In the genomic region with DNA sequence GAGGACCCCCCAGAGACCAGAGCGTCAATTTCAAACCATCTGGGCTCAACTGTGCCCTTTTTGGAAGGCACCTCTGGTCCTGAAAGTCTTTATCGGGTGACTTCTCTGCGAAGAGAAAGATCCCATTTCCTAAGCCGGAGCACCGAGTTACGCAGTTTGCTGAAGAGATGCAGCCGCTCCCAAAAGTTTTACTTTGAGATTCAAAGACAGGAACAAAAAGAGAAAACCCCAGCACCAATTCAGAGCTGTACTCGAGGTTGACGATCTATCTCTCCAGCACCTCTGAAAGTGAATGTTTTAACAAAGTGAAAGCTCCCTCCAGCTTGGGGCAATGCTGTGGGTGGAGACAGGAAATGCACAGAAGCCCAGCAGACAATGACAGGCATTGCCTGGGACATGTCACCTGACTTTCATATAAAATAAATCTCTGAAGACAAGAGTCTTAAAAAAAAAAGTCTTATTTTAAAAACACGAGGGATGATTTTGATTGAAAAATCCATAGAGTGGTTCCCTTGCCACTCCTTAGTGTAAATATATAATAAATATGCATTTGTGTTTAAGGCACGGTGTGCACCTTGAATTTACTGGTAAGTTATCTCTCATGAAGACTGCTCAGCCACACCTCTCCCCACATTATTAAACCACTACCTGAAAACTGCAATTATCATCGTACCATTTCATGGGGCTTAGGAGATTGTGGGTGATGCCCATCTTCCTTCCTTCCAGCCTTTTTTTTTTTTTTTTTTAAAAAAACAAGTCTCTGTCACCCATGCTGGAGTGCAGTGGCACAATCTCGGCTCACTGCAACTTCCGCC, we compare ENCODE assay signal across 8 cellular contexts.
DNase-seq lines count a peak whose midpoint lies in the region; ATAC-seq, FAIRE-seq and TF ChIP-seq lines count a peak whose summit lies in the region.

No MANE protein-coding gene starts in this region.

- H4K8ac ChIP-seq in H1 (ENCODE audit: extremely low read depth, insufficient read depth, low read length) = no peak overlapping the region

- peak overlapping the region; percentile 3; the same call in 1 of the 2 replicates for H3K27ac ChIP-seq in KMS-11
- H3K27ac ChIP-seq in H1 (ENCODE audit: low read depth, low read length) = peak overlapping the region; percentile 49; the same call in 1 of the 2 replicates

- no peak overlapping the region for H4K5ac ChIP-seq in H1 (ENCODE audit: insufficient read length, low read depth, low read length)

- H3K4ac ChIP-seq in H1 (replicated peaks; ENCODE audit: insufficient read length, low read depth, low read length) = no peak overlapping the region

- H2BK5ac ChIP-seq in H1 (ENCODE audit: low read depth, low read length) = peak overlapping the region; percentile 60; the same call in 1 of the 2 replicates

- H2AFZ ChIP-seq in KMS-11 (ENCODE audit: low read depth) (no peak overlapping the region; the same call in 1 of the 2 replicates), H1 (ENCODE audit: low read length) (no peak overlapping the region)

- peaks cover 13% of the 10 kb centered on the region for H3K4me1 ChIP-seq in BE2C
- H3K4me1 ChIP-seq in KMS-11 (ENCODE audit: low read depth, poor library complexity, severe bottlenecking) = peaks cover 24% of the 10 kb centered on the region
- peaks cover 13 to 20% (median 18%) of the 10 kb centered on the region in 4 experiments for H3K4me1 ChIP-seq in H1 (replicated peaks in 1 of 4; ENCODE audit: control insufficient read depth in 3 of 4, insufficient read depth in 4 of 4, low read length in 3 of 4)
- peaks cover 74% of the 10 kb centered on the region for H3K4me1 ChIP-seq in mononuclear cell (ENCODE audit: insufficient read depth, low read length)

- no peak for TF ChIP-seq EP300 in H1 (IDR thresholded peaks at IDR 0.05; ENCODE audit: borderline replicate concordance in 1 of 2, low read depth in 2 of 2, low read length in 2 of 2)

- H2BK12ac ChIP-seq in H1 (ENCODE audit: low read depth, low read length) = 0 out of 2 replicates have a peak overlapping the region, but pooled peaks have one; percentile 28

- intact Hi-C loops in activated CD4-positive, alpha-beta memory T cell treated with anti-CD3 and anti-CD28 coated beads for 36 hours (cut with micrococcal nuclease) = loop anchor here (1.0 to 2.0 kb wide), 4 partner anchors 18 to 76 kb away; no protein-coding TSS in a partner anchor

- no peak overlapping the region for H2BK20ac ChIP-seq in H1 (ENCODE audit: low read length)

- H2BK15ac ChIP-seq in H1 (ENCODE audit: low read length) = no peak overlapping the region

- peak in 1 of 2 experiments; percentile 54; a peak in 1 of 3 replicates for TF ChIP-seq POLR2A in H1 (IDR thresholded peaks at IDR 0.05; ENCODE audit: control extremely low read depth in 1 of 2, low read depth in 2 of 2, low read length in 2 of 2)

- no peak overlapping the region for H3K14ac ChIP-seq in H1 (ENCODE audit: insufficient read length)

- H2BK120ac ChIP-seq in H1 (replicated peaks; ENCODE audit: low read depth, low read length) = peak overlapping the region; percentile 18

- H3K4me3 ChIP-seq in BE2C (ENCODE audit: low read depth, low read length) = peak overlapping the region; percentile 83
- H3K4me3 ChIP-seq in KMS-11 (IDR thresholded peaks at IDR 0.05; ENCODE audit: insufficient read depth, low read depth, low read length) = no peak overlapping the region
- peak overlapping the region in 2 of 4 experiments; percentile 3 to 42; a peak in 4 of 8 replicates for H3K4me3 ChIP-seq in H1 (ENCODE audit: extremely low read depth in 1 of 4, insufficient read depth in 2 of 4, low read depth in 3 of 4, low read length in 4 of 4)
- peak overlapping the region; percentile 54 for H3K4me3 ChIP-seq in mononuclear cell (ENCODE audit: low read length)

- no peaks in the 10 kb centered on the region for H3K79me1 ChIP-seq in H1 (ENCODE audit: low read depth, low read length)

- no peak for TF ChIP-seq CTCF in BE2C (IDR thresholded peaks at IDR 0.05; ENCODE audit: low read depth, low read length)
- no peak for TF ChIP-seq CTCF in KMS-11 (conservative IDR thresholded peaks at IDR 0.05; ENCODE audit: low read depth, low read length)
- TF ChIP-seq CTCF in H1 (IDR thresholded peaks at IDR 0.05; ENCODE audit: control extremely low read depth in 1 of 3, insufficient read depth in 1 of 3, low read depth in 1 of 3, low read length in 3 of 3) = no peak

- H3K18ac ChIP-seq in H1 (ENCODE audit: extremely low read depth, low read length) = peak overlapping the region; percentile 42; the same call in 1 of the 2 replicates

- CTCF ChIA-PET in activated CD4-positive, alpha-beta memory T cell treated with anti-CD3 and anti-CD28 coated beads for 36 hours (lab: Charles Lee) = interaction anchor here (0.6 to 2.1 kb wide), 5 partner anchors 14 to 78 kb away, joined by 3 to 8 read pairs (median 3); no protein-coding TSS in a partner anchor
- CTCF ChIA-PET in H1 (lab: Charles Lee; ENCODE audit: partially characterized antibody) = interaction anchor here (1.2 to 2.1 kb wide), 3 partner anchors 8 to 76 kb away, joined by 3 to 5 read pairs (median 4); no protein-coding TSS in a partner anchor

- no peak for TF ChIP-seq RAD21 in H1 (IDR thresholded peaks at IDR 0.05 in 1 of 2, conservative IDR thresholded peaks at IDR 0.05 in 1 of 2; ENCODE audit: low read depth in 2 of 2, low read length in 2 of 2)

- peaks cover 76% of the 10 kb centered on the region for H3K4me1 Mint-ChIP-seq in activated CD4-positive, alpha-beta memory T cell treated with anti-CD3 and anti-CD28 coated beads for 36 hours (ENCODE audit: low read depth)

- no peak overlapping the region for H3K23ac ChIP-seq in H1 (ENCODE audit: insufficient read length)

- no peaks in the 10 kb centered on the region for H3K27me3 Mint-ChIP-seq in activated CD4-positive, alpha-beta memory T cell treated with anti-CD3 and anti-CD28 coated beads for 36 hours

- peak overlapping the region; percentile 25 for H3K56ac ChIP-seq in H1 (replicated peaks; ENCODE audit: insufficient read length, low read depth, low read length)

- no peaks in the 10 kb centered on the region for H3K23me2 ChIP-seq in H1 (ENCODE audit: low read depth, low read length)

- peaks cover 53% of the 10 kb centered on the region for H3K36me3 Mint-ChIP-seq in activated CD4-positive, alpha-beta memory T cell treated with anti-CD3 and anti-CD28 coated beads for 36 hours

- peak; percentile 82 for ATAC-seq in GM21390 (IDR thresholded peaks at IDR 0.05; ENCODE audit: unreplicated experiment)

- FAIRE-seq in H1 (lab: Jason Lieb, UNC) = no peak

- no peaks in the 10 kb centered on the region for H3K27me3 ChIP-seq in BE2C
- no peaks in the 10 kb centered on the region for H3K27me3 ChIP-seq in KMS-11 (ENCODE audit: insufficient read depth, low read depth)
- H3K27me3 ChIP-seq in H1 (replicated peaks in 1 of 4; ENCODE audit: control insufficient read depth in 3 of 4, extremely low read depth in 1 of 4, insufficient read depth in 3 of 4, low read length in 3 of 4) = no peaks in the 10 kb centered on the region
- H3K27me3 ChIP-seq in mononuclear cell (ENCODE audit: insufficient read depth, low read length) = no peaks in the 10 kb centered on the region

- H3K4me2 ChIP-seq in KMS-11 = peak overlapping the region; percentile 79
- H3K4me2 ChIP-seq in H1 (ENCODE audit: insufficient read depth in 1 of 2, low read depth in 2 of 2, low read length in 2 of 2) = peak overlapping the region; percentile 56 to 65

- POLR2A ChIA-PET in activated CD4-positive, alpha-beta memory T cell treated with anti-CD3 and anti-CD28 coated beads for 36 hours (lab: Charles Lee) = interaction anchor here (0.6 to 2.4 kb wide), 4 partner anchors 28 to 60 kb away, joined by 3 to 6 read pairs (median 4); no protein-coding TSS in a partner anchor
- POLR2A ChIA-PET in H1 (lab: Charles Lee; ENCODE audit: partially characterized antibody) = interaction anchor here (0.6 to 1.0 kb wide), 3 partner anchors 17 to 333 kb away, joined by 3 read pairs; no protein-coding TSS in a partner anchor

- H3K36me3 ChIP-seq in BE2C (peaks cover 10% of the 10 kb centered on the region; the same call in 1 of the 2 replicates), KMS-11 (ENCODE audit: insufficient read depth) (no peaks in the 10 kb centered on the region), H1 (ENCODE audit: control insufficient read depth in 2 of 4, insufficient read depth in 4 of 4, low read length in 3 of 4) (no peaks in the 10 kb centered on the region)

- H4K20me1 ChIP-seq in KMS-11 (ENCODE audit: insufficient read depth) (peaks cover 5% of the 10 kb centered on the region; the same call in 1 of the 2 replicates), H1 (replicated peaks in 1 of 2; ENCODE audit: control insufficient read depth in 1 of 2, insufficient read depth in 2 of 2, low read length in 2 of 2) (no peaks in the 10 kb centered on the region)

- H3K27ac Mint-ChIP-seq in activated CD4-positive, alpha-beta memory T cell treated with anti-CD3 and anti-CD28 coated beads for 36 hours = peak overlapping the region; percentile 92

- DNase-seq in BE2C = peak; percentile 36
- DNase-seq in activated CD4-positive, alpha-beta memory T cell treated with anti-CD3 and anti-CD28 coated beads for 36 hours = peak; percentile 86
- no peak for DNase-seq in H1 (ENCODE audit: low read depth in 1 of 2, low spot score in 2 of 2)
- peak; percentile 28 for DNase-seq in stimulated activated CD8-positive, alpha-beta memory T cell treated with anti-CD3 and anti-CD28 coated beads, Interleukin-7, amount 100 ng/mL, for 24 hours (ENCODE audit: low read depth)
- no peak for DNase-seq in NCI-H2227 treated with DMSO at 0.1 percent for 48 hours (lab: John Stamatoyannopoulos, UW)

- H3K9ac ChIP-seq in KMS-11 (peak overlapping the region; percentile 7; the same call in 1 of the 2 replicates), H1 (replicated peaks in 1 of 4; ENCODE audit: extremely low read depth in 1 of 4, low read depth in 3 of 4, low read length in 3 of 4) (peak overlapping the region in 3 of 4 experiments; percentile 15 to 32 (median 29); a peak in 1 of 7 replicates)

- H2AK5ac ChIP-seq in H1 (ENCODE audit: low read depth, low read length) = no peak overlapping the region

- peak overlapping the region; percentile 77 for H3K4me3 Mint-ChIP-seq in activated CD4-positive, alpha-beta memory T cell treated with anti-CD3 and anti-CD28 coated beads for 36 hours

- H3K9me3 ChIP-seq in BE2C (no peaks in the 10 kb centered on the region), H1 (ENCODE audit: insufficient read depth in 2 of 2, low read depth in 1 of 2, low read length in 1 of 2) (no peaks in the 10 kb centered on the region), mononuclear cell (ENCODE audit: low read depth, low read length) (no peaks in the 10 kb centered on the region)

- no peaks in the 10 kb centered on the region for H3K9me3 Mint-ChIP-seq in activated CD4-positive, alpha-beta memory T cell treated with anti-CD3 and anti-CD28 coated beads for 36 hours

- H3K79me2 ChIP-seq in KMS-11 (ENCODE audit: insufficient read depth, low read depth) (no peaks in the 10 kb centered on the region), H1 (ENCODE audit: control insufficient read depth in 1 of 2, insufficient read depth in 2 of 2, low read length in 2 of 2) (no peaks in the 10 kb centered on the region)

- WGBS in H1 (ENCODE audit: extremely low coverage in 1 of 2, insufficient coverage in 1 of 2, insufficient read length in 1 of 2, insufficient replicate concordance in 2 of 2, low coverage in 1 of 2, low lambda C conversion rate in 2 of 2, missing lambda C conversion rate in 1 of 2), 2 experiments = 49% methylated on average over 12 of the region's 14 CpGs; no CpG with 5 or more reads in 1 of the 2 experiments

- peak overlapping the region; percentile 88 for H4K91ac ChIP-seq in H1 (replicated peaks; ENCODE audit: insufficient read length, low read length)

Comparison
In these comparisons a context has a peak if more than half of its experiments do, and no peak if none do; other contexts are left out.
1. DNase-seq: peak in BE2C (single experiment), activated CD4-positive, alpha-beta memory T cell treated with anti-CD3 and anti-CD28 coated beads for 36 hours (single experiment) and stimulated activated CD8-positive, alpha-beta memory T cell treated with anti-CD3 and anti-CD28 coated beads, Interleukin-7, amount 100 ng/mL, for 24 hours (single experiment); none in H1 (0 of 2) and NCI-H2227 treated with DMSO at 0.1 percent for 48 hours (single experiment).